Comparison of ENCODE assay signal across 8 cellular contexts in genomic region chr17:63433746-63434591, GRCh38. TPM values are rescaled to one million over a fixed set of nuclear protein-coding genes. Genes with fewer than 3 reads are reported as not detected.
DNase-seq lines count a peak whose midpoint lies in the region; TF ChIP-seq lines count a peak whose summit lies in the region.

No MANE protein-coding gene starts in this region.

- TF ChIP-seq CTCF in coronary artery (IDR thresholded peaks at IDR 0.05), result no peak

- H3K9me3 ChIP-seq in MG63 (no peaks in the 10 kb centered on the region), muscle layer of duodenum (ENCODE audit: control insufficient read depth in 1 of 2, low read length in 2 of 2) (no peaks in the 10 kb centered on the region)

- H3K27me3 ChIP-seq in MG63 (no peaks in the 10 kb centered on the region), muscle layer of duodenum (ENCODE audit: low read depth, low read length) (no peaks in the 10 kb centered on the region)

- DNase-seq in AG08395 (ENCODE audit: low spot score) (peak; percentile 96), MG63 (peak; percentile 93), coronary artery (ENCODE audit: low spot score) (peak; percentile 89), NCI-H2081 (lab: John Stamatoyannopoulos, UW) (no peak), iPS-NIHi7 (ENCODE audit: extremely low spot score) (no peak)
- DNase-seq in activated CD4-positive, alpha-beta T cell treated with anti-CD3 and anti-CD28 coated beads, Interleukin-2, amount 50 U/mL, for 1 hour, result no peak
- DNase-seq in central memory CD4-positive, alpha-beta T cell, result no peak

- H3K4me1 ChIP-seq in muscle layer of duodenum (ENCODE audit: control insufficient read depth in 1 of 2, insufficient read depth in 2 of 2, low read length in 2 of 2), result peaks cover 19 to 36% of the 10 kb centered on the region in 2 donors

- peak overlapping the region in 1 of 2 donors; percentile 72 for H3K27ac ChIP-seq in coronary artery
- H3K27ac ChIP-seq in muscle layer of duodenum (ENCODE audit: low read length), result peak overlapping the region; percentile 51

- peaks cover 47% of the 10 kb centered on the region for H3K36me3 ChIP-seq in MG63
- H3K36me3 ChIP-seq in muscle layer of duodenum (ENCODE audit: control insufficient read depth in 1 of 2, insufficient read depth in 2 of 2, low read length in 2 of 2), result no peaks in the 10 kb centered on the region

- no peak overlapping the region for H3K4me3 ChIP-seq in MG63
- H3K4me3 ChIP-seq in coronary artery, result no peak overlapping the region
- no peak overlapping the region for H3K4me3 ChIP-seq in muscle layer of duodenum (ENCODE audit: low read depth in 1 of 2, low read length in 2 of 2)

RNA-seq across cellular contexts. Expression of gene CYB561, which starts 12.1 kb away (rescaled TPM):
- total RNA-seq in MG63 (2014; rRNA removed; shearing (Covaris generic); ENCODE audit: low replicate concordance), result 18.6 and 42.8 TPM in 2 replicates

RNA-seq across cellular contexts. Expression of gene ACE, which starts 42.9 kb away (rescaled TPM):
- 0.40 TPM in 1 of 2 replicates, not detected in the other for total RNA-seq in MG63 (2014; rRNA removed; shearing (Covaris generic); ENCODE audit: low replicate concordance)

Comparison
In these comparisons a context has a peak if more than half of its experiments do, and no peak if none do; other contexts are left out.
1. DNase-seq: peak in AG08395 (single experiment), MG63 (single experiment) and coronary artery (single experiment); none in NCI-H2081 (0 of 2), iPS-NIHi7 (single experiment), activated CD4-positive, alpha-beta T cell treated with anti-CD3 and anti-CD28 coated beads, Interleukin-2, amount 50 U/mL, for 1 hour (single experiment) and central memory CD4-positive, alpha-beta T cell (single experiment).